In genomic region chr11:118924591-118925585, GRCh38 we compare ENCODE assay signal across 1 cellular context.
TF ChIP-seq lines count a peak whose summit lies in the region.

No MANE protein-coding gene starts in this region.

TF ChIP-seq in HepG2, 621 proteins besides CTCF, POLR2A, EP300 and RAD21 (continued from another document and continues in another):
- TF ChIP-seq FOXO4 (CRISPR knock-in tag; conservative IDR thresholded peaks at IDR 0.05) (no peak), JUN (CRISPR knock-in tag; IDR thresholded peaks at IDR 0.05) (no peak), ZNF781 (CRISPR knock-in tag; IDR thresholded peaks at IDR 0.05; ENCODE audit: borderline replicate concordance, not compliant biosample characterization) (no peak), MED8 (CRISPR knock-in tag; IDR thresholded peaks at IDR 0.05; ENCODE audit: insufficient replicate concordance) (no peak), SIX4 (CRISPR knock-in tag; IDR thresholded peaks at IDR 0.05) (no peak), ZMYM4 (CRISPR knock-in tag; IDR thresholded peaks at IDR 0.05) (0 out of 2 replicates have a peak, but pooled peaks have one; percentile 48), ZNF639 (CRISPR knock-in tag; conservative IDR thresholded peaks at IDR 0.05) (no peak), RBM22 (optimal IDR thresholded peaks at IDR 0.05; ENCODE audit: low read length) (no peak), CSRNP1 (CRISPR knock-in tag; IDR thresholded peaks at IDR 0.05) (no peak), HNRNPL (IDR thresholded peaks at IDR 0.05; ENCODE audit: low read depth, low read length) (0 out of 2 replicates have a peak, but pooled peaks have one; percentile 70), ZNF143 (CRISPR knock-in tag; IDR thresholded peaks at IDR 0.05) (peak; percentile 91), ZNF367 (CRISPR knock-in tag; IDR thresholded peaks at IDR 0.05; ENCODE audit: borderline replicate concordance) (no peak), ZNF337 (CRISPR knock-in tag; IDR thresholded peaks at IDR 0.05; ENCODE audit: borderline replicate concordance, low read depth) (no peak), TCF7 (IDR thresholded peaks at IDR 0.05; ENCODE audit: low read depth) (peak; percentile 63), NR0B2 (CRISPR knock-in tag; IDR thresholded peaks at IDR 0.05) (no peak), MAF1 (CRISPR knock-in tag; IDR thresholded peaks at IDR 0.05; ENCODE audit: borderline replicate concordance) (no peak), AGO1 (IDR thresholded peaks at IDR 0.05; ENCODE audit: low read depth, low read length, poor library complexity, severe bottlenecking) (no peak), FUBP1 (CRISPR knock-in tag; IDR thresholded peaks at IDR 0.05; ENCODE audit: borderline replicate concordance) (no peak), ZNF235 (CRISPR knock-in tag; IDR thresholded peaks at IDR 0.05; ENCODE audit: borderline replicate concordance) (no peak), CBX1 (IDR thresholded peaks at IDR 0.05; ENCODE audit: low read depth) (no peak), HCFC1 (IDR thresholded peaks at IDR 0.05; ENCODE audit: low read depth, low read length) (peak; percentile 75), ZNF350 (CRISPR knock-in tag; IDR thresholded peaks at IDR 0.05; ENCODE audit: borderline replicate concordance, low read depth) (peak; percentile 35; the same call in 1 of the 2 replicates), FOXJ3 (CRISPR knock-in tag; IDR thresholded peaks at IDR 0.05; ENCODE audit: borderline replicate concordance) (no peak), ASH2L (IDR thresholded peaks at IDR 0.05; ENCODE audit: insufficient read length, low read depth, low read length) (peak; percentile 21), ZNF138 (CRISPR knock-in tag; IDR thresholded peaks at IDR 0.05; ENCODE audit: low read depth) (no peak), IKZF4 (CRISPR knock-in tag; IDR thresholded peaks at IDR 0.05; ENCODE audit: borderline replicate concordance, low read depth, not compliant biosample characterization) (no peak), ELK4 (CRISPR knock-in tag; IDR thresholded peaks at IDR 0.05; ENCODE audit: borderline replicate concordance) (no peak), HMG20B (CRISPR knock-in tag; conservative IDR thresholded peaks at IDR 0.05) (no peak), ZNF609 (CRISPR knock-in tag; IDR thresholded peaks at IDR 0.05; ENCODE audit: borderline replicate concordance) (0 out of 2 replicates have a peak, but pooled peaks have one; percentile 19), ZNF563 (CRISPR knock-in tag; IDR thresholded peaks at IDR 0.05) (no peak), MXD1 (CRISPR knock-in tag; IDR thresholded peaks at IDR 0.05) (no peak; the same call in 1 of the 2 replicates), ZNF451 (CRISPR knock-in tag; IDR thresholded peaks at IDR 0.05) (no peak), ZBTB25 (CRISPR knock-in tag; IDR thresholded peaks at IDR 0.05) (no peak), CC2D1A (CRISPR knock-in tag; IDR thresholded peaks at IDR 0.05) (no peak), NFKB2 (CRISPR knock-in tag; IDR thresholded peaks at IDR 0.05; ENCODE audit: borderline replicate concordance) (no peak), PAXIP1 (CRISPR knock-in tag; conservative IDR thresholded peaks at IDR 0.05) (0 out of 2 replicates have a peak, but pooled peaks have one; percentile 22), ZFP36 (IDR thresholded peaks at IDR 0.05; ENCODE audit: borderline replicate concordance, low read depth, low read length, partially characterized antibody) (no peak), MBNL3 (CRISPR knock-in tag; conservative IDR thresholded peaks at IDR 0.05) (no peak), CREM (IDR thresholded peaks at IDR 0.05) (no peak), CREM (CRISPR knock-in tag; IDR thresholded peaks at IDR 0.05) (no peak), RXRB (CRISPR knock-in tag; IDR thresholded peaks at IDR 0.05; ENCODE audit: borderline replicate concordance) (no peak; the same call in 1 of the 2 replicates), PLRG1 (conservative IDR thresholded peaks at IDR 0.05) (no peak), MLLT10 (CRISPR knock-in tag; IDR thresholded peaks at IDR 0.05) (no peak)
